In genomic region chr7:1044189-1045037, GRCh38 we compare ENCODE assay signal across 8 cellular contexts. TPM values are rescaled to one million over a fixed set of nuclear protein-coding genes. Genes with fewer than 3 reads are reported as not detected.
DNase-seq lines count a peak whose midpoint lies in the region; TF ChIP-seq lines count a peak whose summit lies in the region.

GPR146 (plus strand) TSS chr7:1044546; CDS start chr7:1057516, 12,970 bp downstream.

- H3K36me3 ChIP-seq in H7 (replicated peaks; ENCODE audit: control insufficient read depth, insufficient read depth, low read length) = no peaks in the 10 kb centered on the region
- no peaks in the 10 kb centered on the region for H3K36me3 ChIP-seq in neuron (ENCODE audit: insufficient read depth, low read length)

- no peaks in the 10 kb centered on the region for H3K9me3 ChIP-seq in neuron (ENCODE audit: low read length)

- H3K4me1 ChIP-seq in neuron (ENCODE audit: insufficient read depth, low read length) = peaks cover 44% of the 10 kb centered on the region

- H3K27me3 ChIP-seq in H7 (ENCODE audit: control insufficient read depth, insufficient read depth, low read length) (no peaks in the 10 kb centered on the region), neuron (ENCODE audit: insufficient read depth, low read length) (no peaks in the 10 kb centered on the region)

- DNase-seq in GDM1 (lab: John Stamatoyannopoulos, UW) (peak; percentile 92), H7 (peak; percentile 100), M059J (ENCODE audit: low read depth) (peak; percentile 97), SHP77 treated with DMSO at 0.1 percent for 48 hours (lab: John Stamatoyannopoulos, UW) (peak; percentile 93), activated gamma-delta T cell (lab: John Stamatoyannopoulos, UW) (peak; percentile 87), foreskin fibroblast (peak; percentile 95 to 98), stromal cell of bone marrow (ENCODE audit: low read depth) (peak; percentile 94)

- peak; percentile 69 for TF ChIP-seq CTCF in foreskin fibroblast (IDR thresholded peaks at IDR 0.05; ENCODE audit: low read depth, low read length)

- peak within 1 kb of the TSS; percentile 68 for H3K4me3 ChIP-seq in H7 (ENCODE audit: insufficient read depth, low read depth, low read length)
- peak within 1 kb of the TSS; percentile 57 to 63 for H3K4me3 ChIP-seq in foreskin fibroblast (ENCODE audit: low read depth in 1 of 2, low read length in 2 of 2)
- peak within 1 kb of the TSS; percentile 57 for H3K4me3 ChIP-seq in neuron (ENCODE audit: low read length)

- peak within 1 kb of the TSS; percentile 18 for H2AFZ ChIP-seq in neuron (ENCODE audit: low read depth, low read length)

RNA-seq across cellular contexts. Expression of gene GPR146, which starts in this region (rescaled TPM):
- 0.07 and 0.87 TPM in 2 replicates for total RNA-seq in H7 (2014; rRNA removed; shearing (Covaris generic))
- 1.8 and 4.9 TPM in 2 replicates for total RNA-seq in M059J (2014; rRNA removed; shearing (Covaris generic))

Comparison
In these comparisons a context has a peak if more than half of its experiments do, and no peak if none do; other contexts are left out.
1. Peak in every context shown above with its lines: DNase-seq and H3K4me3 ChIP-seq.
2. Peak in DNase-seq and H3K4me3 ChIP-seq in H7; RNA of the gene not detected or under 1 TPM.